In genomic region chr17:4148611-4149308, GRCh38 we compare ENCODE assay signal across 27 cellular contexts.
"Had no signal": no experiment of that assay in that cellular context is flagged by ENCODE, and none has a peak within 500 bp of the region (broad histone marks: within the 10 kb centered on the region; RNA-seq: fewer than 3 reads in every experiment).

No MANE protein-coding gene starts in this region.

- ATAC-seq: activated CD8-positive, alpha-beta T cell treated with anti-CD3 and anti-CD28 coated beads for 36 hours; activated T-cell treated with anti-CD3 and anti-CD28 coated beads, Interleukin-2, amount 50 U/mL, for 72 hours; activated T-helper 17 cell treated with anti-CD3 and anti-CD28 coated beads, Interleukin-2, amount 50 U/mL, for 72 hours; body of pancreas; Panc1 had no signal

- H3K27ac ChIP-seq: body of pancreas, breast epithelium, SJCRH30, SK-N-MC had no signal

- H3K27ac Mint-ChIP-seq: activated CD4-positive, alpha-beta T cell treated with anti-CD3 and anti-CD28 coated beads, Interleukin-2, amount 10 ng/mL, durations not matched to agents 24 days and 14 days; activated CD8-positive, alpha-beta T cell treated with anti-CD3 and anti-CD28 coated beads for 36 hours; activated naive CD8-positive, alpha-beta T cell treated with anti-CD3 and anti-CD28 coated beads for 36 hours; activated T-cell treated with anti-CD3 and anti-CD28 coated beads, Interleukin-2, amount 50 U/mL, for 72 hours; activated T-helper 17 cell treated with anti-CD3 and anti-CD28 coated beads, Interleukin-2, amount 50 U/mL, for 72 hours; T-helper 1 cell treated with Interleukin-12 subunit alpha and Interleukin-12 subunit beta and Interleukin-4 antibody, amounts not matched to agents 30 μg/mL and 1 μg/mL, for 36 hours; T-helper 2 cell treated with Interferon-gamma antibody and Interleukin-4, amounts not matched to agents 5 μg/mL and 100 μg/mL, for 36 hours had no signal

- H3K4me3 Mint-ChIP-seq: activated CD4-positive, alpha-beta T cell treated with anti-CD3 and anti-CD28 coated beads, Interleukin-2, amount 10 ng/mL, durations not matched to agents 24 days and 14 days; activated CD8-positive, alpha-beta T cell treated with anti-CD3 and anti-CD28 coated beads for 36 hours; activated naive CD8-positive, alpha-beta T cell treated with anti-CD3 and anti-CD28 coated beads for 36 hours; activated T-cell treated with anti-CD3 and anti-CD28 coated beads, Interleukin-2, amount 50 U/mL, for 72 hours; activated T-helper 17 cell treated with anti-CD3 and anti-CD28 coated beads, Interleukin-2, amount 50 U/mL, for 72 hours; T-helper 1 cell treated with Interleukin-12 subunit alpha and Interleukin-12 subunit beta and Interleukin-4 antibody, amounts not matched to agents 30 μg/mL and 1 μg/mL, for 36 hours; T-helper 2 cell treated with Interferon-gamma antibody and Interleukin-4, amounts not matched to agents 5 μg/mL and 100 μg/mL, for 36 hours had no signal

- H3K27me3 ChIP-seq: body of pancreas, breast epithelium, MG63, SJCRH30 had no signal

- H3K27me3 Mint-ChIP-seq: activated CD4-positive, alpha-beta T cell treated with anti-CD3 and anti-CD28 coated beads, Interleukin-2, amount 10 ng/mL, durations not matched to agents 24 days and 14 days; activated CD8-positive, alpha-beta T cell treated with anti-CD3 and anti-CD28 coated beads for 36 hours; activated naive CD8-positive, alpha-beta T cell treated with anti-CD3 and anti-CD28 coated beads for 36 hours; activated T-helper 17 cell treated with anti-CD3 and anti-CD28 coated beads, Interleukin-2, amount 50 U/mL, for 72 hours had no signal

- DNase-seq: activated CD4-positive, alpha-beta T cell treated with anti-CD3 and anti-CD28 coated beads, Interleukin-2, amount 10 ng/mL, durations not matched to agents 24 days and 14 days; activated CD4-positive, alpha-beta T cell treated with anti-CD3 and anti-CD28 coated beads, Interleukin-2, amount 50 U/mL, for 4 hours; activated CD8-positive, alpha-beta T cell treated with anti-CD3 and anti-CD28 coated beads for 36 hours; activated effector memory CD4-positive, alpha-beta T cell treated with anti-CD3 and anti-CD28 coated beads, Interleukin-2, amount 50 U/mL, for 16 hours; activated naive CD4-positive, alpha-beta T cell; activated naive CD8-positive, alpha-beta T cell treated with anti-CD3 and anti-CD28 coated beads for 36 hours; activated T-cell treated with anti-CD3 and anti-CD28 coated beads, Interleukin-2, amount 50 U/mL, for 1 hour; activated T-cell treated with anti-CD3 and anti-CD28 coated beads, Interleukin-2, amount 50 U/mL, for 72 hours; body of pancreas; Kasumi-1; KG1; MG63; NCI-H1048; NCI-H187 treated with DMSO at 0.1 percent for 48 hours; NCI-H2081; NCI-H2171 treated with DMSO at 0.1 percent for 48 hours; NCI-H2227 treated with DMSO at 0.1 percent for 48 hours; NCI-H446 treated with DMSO at 0.1 percent for 48 hours; NCI-H524 treated with DMSO at 0.1 percent for 48 hours; SHP77; SJCRH30 had no signal

- H3K4me3 ChIP-seq: body of pancreas, breast epithelium, MG63, SJCRH30, SK-N-MC had no signal

- H3K9me3 Mint-ChIP-seq: activated CD4-positive, alpha-beta T cell treated with anti-CD3 and anti-CD28 coated beads, Interleukin-2, amount 10 ng/mL, durations not matched to agents 24 days and 14 days; activated CD8-positive, alpha-beta T cell treated with anti-CD3 and anti-CD28 coated beads for 36 hours; activated naive CD8-positive, alpha-beta T cell treated with anti-CD3 and anti-CD28 coated beads for 36 hours; activated T-cell treated with anti-CD3 and anti-CD28 coated beads, Interleukin-2, amount 50 U/mL, for 72 hours; activated T-helper 17 cell treated with anti-CD3 and anti-CD28 coated beads, Interleukin-2, amount 50 U/mL, for 72 hours; T-helper 1 cell treated with Interleukin-12 subunit alpha and Interleukin-12 subunit beta and Interleukin-4 antibody, amounts not matched to agents 30 μg/mL and 1 μg/mL, for 36 hours; T-helper 2 cell treated with Interferon-gamma antibody and Interleukin-4, amounts not matched to agents 5 μg/mL and 100 μg/mL, for 36 hours had no signal
